In genomic region chr3:71524688-71525087, GRCh38 we compare ENCODE assay signal across 2 cellular contexts.
A peak's percentile ranks its signal among the peaks of the same experiment; 100 is the strongest.
TF ChIP-seq lines count a peak whose summit lies in the region.

No MANE protein-coding gene starts in this region.

TF ChIP-seq in liver, 16 proteins besides CTCF, POLR2A, EP300 and RAD21:
- peak; percentile 58 for TF ChIP-seq NR2F2 (IDR thresholded peaks at IDR 0.05)
- TF ChIP-seq SP1 (IDR thresholded peaks at IDR 0.05) = no peak
TF ChIP-seq in liver: peak in this region for 1.

TF ChIP-seq in HepG2, 621 proteins besides CTCF, POLR2A, EP300 and RAD21:
- TF ChIP-seq ZNF136 (CRISPR knock-in tag; IDR thresholded peaks at IDR 0.05; ENCODE audit: low read depth) = no peak
- no peak for TF ChIP-seq RFX3 (CRISPR knock-in tag; IDR thresholded peaks at IDR 0.05)
- TF ChIP-seq ZNF567 (CRISPR knock-in tag; IDR thresholded peaks at IDR 0.05; ENCODE audit: borderline replicate concordance) = no peak
- no peak for TF ChIP-seq ZBTB43 (CRISPR knock-in tag; conservative IDR thresholded peaks at IDR 0.05)
- TF ChIP-seq NBN (conservative IDR thresholded peaks at IDR 0.05) = no peak
- no peak for TF ChIP-seq AGO2 (optimal IDR thresholded peaks at IDR 0.05; ENCODE audit: low read depth, low read length)
- no peak for TF ChIP-seq MAX (IDR thresholded peaks at IDR 0.05)
- TF ChIP-seq, protein P1, sequence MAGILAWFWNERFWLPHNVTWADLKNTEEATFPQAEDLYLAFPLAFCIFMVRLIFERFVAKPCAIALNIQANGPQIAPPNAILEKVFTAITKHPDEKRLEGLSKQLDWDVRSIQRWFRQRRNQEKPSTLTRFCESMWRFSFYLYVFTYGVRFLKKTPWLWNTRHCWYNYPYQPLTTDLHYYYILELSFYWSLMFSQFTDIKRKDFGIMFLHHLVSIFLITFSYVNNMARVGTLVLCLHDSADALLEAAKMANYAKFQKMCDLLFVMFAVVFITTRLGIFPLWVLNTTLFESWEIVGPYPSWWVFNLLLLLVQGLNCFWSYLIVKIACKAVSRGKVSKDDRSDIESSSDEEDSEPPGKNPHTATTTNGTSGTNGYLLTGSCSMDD (CRISPR knock-in tag; IDR thresholded peaks at IDR 0.05) = no peak
- TF ChIP-seq HNF1A (IDR thresholded peaks at IDR 0.05; ENCODE audit: low read depth) = no peak
- no peak for TF ChIP-seq HNF1A (CRISPR knock-in tag; IDR thresholded peaks at IDR 0.05; ENCODE audit: borderline replicate concordance)
- TF ChIP-seq ZNF569 (CRISPR knock-in tag; IDR thresholded peaks at IDR 0.05; ENCODE audit: borderline replicate concordance) = no peak
- TF ChIP-seq, protein P2, sequence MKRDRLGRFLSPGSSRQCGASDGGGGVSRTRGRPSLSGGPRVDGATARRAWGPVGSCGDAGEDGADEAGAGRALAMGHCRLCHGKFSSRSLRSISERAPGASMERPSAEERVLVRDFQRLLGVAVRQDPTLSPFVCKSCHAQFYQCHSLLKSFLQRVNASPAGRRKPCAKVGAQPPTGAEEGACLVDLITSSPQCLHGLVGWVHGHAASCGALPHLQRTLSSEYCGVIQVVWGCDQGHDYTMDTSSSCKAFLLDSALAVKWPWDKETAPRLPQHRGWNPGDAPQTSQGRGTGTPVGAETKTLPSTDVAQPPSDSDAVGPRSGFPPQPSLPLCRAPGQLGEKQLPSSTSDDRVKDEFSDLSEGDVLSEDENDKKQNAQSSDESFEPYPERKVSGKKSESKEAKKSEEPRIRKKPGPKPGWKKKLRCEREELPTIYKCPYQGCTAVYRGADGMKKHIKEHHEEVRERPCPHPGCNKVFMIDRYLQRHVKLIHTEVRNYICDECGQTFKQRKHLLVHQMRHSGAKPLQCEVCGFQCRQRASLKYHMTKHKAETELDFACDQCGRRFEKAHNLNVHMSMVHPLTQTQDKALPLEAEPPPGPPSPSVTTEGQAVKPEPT (CRISPR knock-in tag; IDR thresholded peaks at IDR 0.05; ENCODE audit: low read depth) = no peak
- no peak for TF ChIP-seq ZNF263 (CRISPR knock-in tag; IDR thresholded peaks at IDR 0.05)
- TF ChIP-seq MAZ (IDR thresholded peaks at IDR 0.05; ENCODE audit: borderline replicate concordance, low read depth, low read length) = no peak
- no peak for TF ChIP-seq MAZ (CRISPR knock-in tag; IDR thresholded peaks at IDR 0.05; ENCODE audit: low read depth)
- no peak for TF ChIP-seq ZNF224 (CRISPR knock-in tag; IDR thresholded peaks at IDR 0.05)
- TF ChIP-seq, protein P3, sequence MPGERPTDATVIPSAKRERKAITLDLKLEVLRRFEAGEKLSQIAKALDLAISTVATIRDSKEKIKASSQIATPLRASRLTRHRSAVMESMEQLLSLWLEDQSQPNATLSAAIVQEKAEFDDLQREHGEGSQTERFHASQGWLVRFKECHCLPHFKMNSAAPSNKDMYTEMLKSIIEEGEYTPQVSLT (CRISPR knock-in tag; IDR thresholded peaks at IDR 0.05; ENCODE audit: borderline replicate concordance, low read depth) = no peak
- TF ChIP-seq ELF1 (CRISPR knock-in tag; IDR thresholded peaks at IDR 0.05) = no peak
- no peak for TF ChIP-seq FOXK1 (CRISPR knock-in tag; IDR thresholded peaks at IDR 0.05; ENCODE audit: borderline replicate concordance, low read depth)
- TF ChIP-seq ZBTB1 (CRISPR knock-in tag; IDR thresholded peaks at IDR 0.05; ENCODE audit: borderline replicate concordance) = no peak
- TF ChIP-seq, protein P4, sequence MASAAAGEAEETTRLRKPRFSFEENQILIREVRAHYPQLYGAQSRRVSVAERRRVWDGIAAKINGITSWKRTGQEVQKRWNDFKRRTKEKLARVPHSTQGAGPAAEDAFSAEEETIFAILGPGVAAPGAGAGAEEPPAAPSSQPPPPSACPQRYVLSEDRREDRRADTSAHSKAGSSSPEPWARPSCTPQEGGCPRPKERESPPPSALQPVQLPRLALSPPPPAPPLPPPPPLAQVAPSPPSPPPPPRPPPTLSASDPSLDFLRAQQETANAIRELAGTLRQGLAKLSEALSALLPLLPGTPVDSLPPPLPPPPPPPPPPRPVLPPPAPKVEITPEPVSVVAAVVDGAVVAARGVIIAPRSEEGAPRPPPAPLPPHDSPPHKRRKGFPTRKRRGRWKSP (CRISPR knock-in tag; IDR thresholded peaks at IDR 0.05) = no peak
